ENCODE assay signal across 1 cellular context in genomic region chr10:104351067-104351681, GRCh38.
TF ChIP-seq lines count a peak whose summit lies in the region.

No MANE protein-coding gene starts in this region.

TF ChIP-seq in HEK293T, 16 proteins besides CTCF, POLR2A, EP300 and RAD21 (continued from another document):
- TF ChIP-seq PKNOX1 (IDR thresholded peaks at IDR 0.05) (no peak), LEF1 (IDR thresholded peaks at IDR 0.05; ENCODE audit: borderline replicate concordance) (no peak), ARNT (IDR thresholded peaks at IDR 0.05) (no peak), SP1 (IDR thresholded peaks at IDR 0.05) (no peak), FOXK2 (IDR thresholded peaks at IDR 0.05) (no peak), FOXM1 (IDR thresholded peaks at IDR 0.05; ENCODE audit: borderline replicate concordance) (no peak), BHLHE40 (IDR thresholded peaks at IDR 0.05; ENCODE audit: borderline replicate concordance) (no peak), ELF4 (IDR thresholded peaks at IDR 0.05) (no peak), HDGF (IDR thresholded peaks at IDR 0.05; ENCODE audit: borderline replicate concordance) (no peak), ZNF384 (IDR thresholded peaks at IDR 0.05) (no peak), SUZ12 (IDR thresholded peaks at IDR 0.05) (no peak), TARDBP (IDR thresholded peaks at IDR 0.05) (no peak), CTBP1 (IDR thresholded peaks at IDR 0.05; ENCODE audit: borderline replicate concordance) (no peak)
